In the genomic region with DNA sequence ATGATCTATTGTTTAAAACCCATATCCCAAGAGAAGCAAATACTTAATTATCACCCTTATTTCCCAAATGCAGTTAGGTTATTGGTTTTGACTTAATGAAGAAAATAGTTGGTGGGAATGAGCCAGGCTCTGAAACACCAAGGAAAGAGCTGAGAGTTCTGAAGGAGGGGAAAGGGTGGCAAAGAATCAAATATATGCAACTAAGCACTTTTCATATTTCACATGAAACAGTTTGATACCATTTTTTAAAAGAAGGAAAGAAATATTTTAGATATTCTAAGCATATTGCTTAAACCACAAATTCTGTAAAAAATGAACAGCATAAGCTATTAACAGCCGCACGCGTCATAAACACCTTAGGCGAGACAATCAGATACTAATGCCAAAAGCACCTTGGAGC, we compare ENCODE assay signal across 2 cellular contexts.
TF ChIP-seq lines count a peak whose summit lies in the region.

No MANE protein-coding gene starts in this region.

TF ChIP-seq in A549, 52 proteins besides CTCF, POLR2A, EP300 and RAD21:
- TF ChIP-seq MAFK (IDR thresholded peaks at IDR 0.05; ENCODE audit: partially characterized antibody) (peak; percentile 58), EHMT2 (IDR thresholded peaks at IDR 0.05; ENCODE audit: low read depth) (no peak), ZSCAN20 (CRISPR knock-in tag; IDR thresholded peaks at IDR 0.05) (no peak)

TF ChIP-seq in IMR-90, 13 proteins besides CTCF, POLR2A, EP300 and RAD21:
- TF ChIP-seq FOS (IDR thresholded peaks at IDR 0.05; ENCODE audit: low read depth, low read length) = no peak
- peak; percentile 42 for TF ChIP-seq MAFK (IDR thresholded peaks at IDR 0.05; ENCODE audit: low read depth, low read length)
- no peak for TF ChIP-seq MAZ (IDR thresholded peaks at IDR 0.05; ENCODE audit: borderline replicate concordance, low read depth, low read length)
